8 cellular contexts compared by ENCODE assay signal in the genomic region with DNA sequence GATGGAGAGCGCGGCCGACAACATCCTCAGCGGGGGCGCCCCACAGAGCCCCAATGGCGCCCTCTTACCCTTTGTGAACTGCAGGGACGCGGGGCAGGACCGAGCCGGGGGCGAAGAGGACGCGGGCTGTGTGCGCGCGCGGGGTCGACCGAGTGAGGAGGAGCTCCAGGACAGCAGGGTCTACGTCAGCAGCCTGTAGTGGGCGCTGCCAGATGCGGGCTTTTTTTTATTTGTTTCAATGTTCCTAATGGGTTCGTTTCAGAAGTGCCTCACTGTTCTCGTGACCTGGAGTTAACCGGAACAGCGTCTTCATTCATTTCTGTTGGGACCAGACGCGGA.
DNase-seq lines count a peak whose midpoint lies in the region; ATAC-seq and TF ChIP-seq lines count a peak whose summit lies in the region.

No MANE protein-coding gene starts in this region.

- no peak for TF ChIP-seq POLR2A in body of pancreas (IDR thresholded peaks at IDR 0.05)

- peaks cover 15% of the 10 kb centered on the region for H3K4me1 ChIP-seq in body of pancreas
- H3K4me1 ChIP-seq in mucosa of descending colon (ENCODE audit: low read depth) = peaks cover 5% of the 10 kb centered on the region

- TF ChIP-seq CTCF in body of pancreas (IDR thresholded peaks at IDR 0.05) = no peak
- TF ChIP-seq CTCF in mucosa of descending colon (IDR thresholded peaks at IDR 0.05) = no peak
- no peak for TF ChIP-seq CTCF in GM13977 (IDR thresholded peaks at IDR 0.05; ENCODE audit: extremely low read depth, insufficient read depth, missing control alignments)

- WGBS in body of pancreas, 2 donors = 7% methylated on average over 28 of the region's 28 CpGs; no CpG with 5 or more reads in 1 of the 2 donors

- H3K27me3 Mint-ChIP-seq in stimulated activated naive CD8-positive, alpha-beta T cell treated with anti-CD3 and anti-CD28 coated beads, Interleukin-15, Interleukin-2, amounts not matched to agents 100 ng/mL and 50 ng/mL, for 24 hours = no peaks in the 10 kb centered on the region

- intact Hi-C loops in body of pancreas (cut with DNase I) (no loop called here), mucosa of descending colon (cut with DNase I, micrococcal nuclease) (no loop called here)

- H3K9me3 ChIP-seq in body of pancreas = no peaks in the 10 kb centered on the region
- H3K9me3 ChIP-seq in mucosa of descending colon = no peaks in the 10 kb centered on the region

- peak overlapping the region; percentile 85 for H3K27ac Mint-ChIP-seq in stimulated activated naive CD8-positive, alpha-beta T cell treated with anti-CD3 and anti-CD28 coated beads, Interleukin-15, Interleukin-2, amounts not matched to agents 100 ng/mL and 50 ng/mL, for 24 hours

- H3K4me3 ChIP-seq in body of pancreas (peak overlapping the region in 1 of 2 donors; percentile 21), mucosa of descending colon (peak overlapping the region; percentile 17)

- H3K36me3 ChIP-seq in body of pancreas (replicated peaks in 1 of 2; ENCODE audit: insufficient read depth in 1 of 2, low read depth in 2 of 2) (no peaks in the 10 kb centered on the region), mucosa of descending colon (ENCODE audit: low read depth) (no peaks in the 10 kb centered on the region)

- no peaks in the 10 kb centered on the region for H3K36me3 Mint-ChIP-seq in stimulated activated naive CD8-positive, alpha-beta T cell treated with anti-CD3 and anti-CD28 coated beads, Interleukin-15, Interleukin-2, amounts not matched to agents 100 ng/mL and 50 ng/mL, for 24 hours (ENCODE audit: low read depth)

- no peak overlapping the region for H3K27ac ChIP-seq in body of pancreas

- in situ Hi-C loops in GM13977 (cut with MboI; ENCODE audit: low pct_unique_long_range_greater_than_20kb, low sequenced_read_pairs, unreplicated experiment) = no loop called here

- peak; percentile 35 for ATAC-seq in HG02938 (IDR thresholded peaks at IDR 0.05; ENCODE audit: unreplicated experiment)
- peak; percentile 24 for ATAC-seq in body of pancreas
- ATAC-seq in mucosa of descending colon = peak; percentile 65
- no peak for ATAC-seq in HG03565 (IDR thresholded peaks at IDR 0.05; ENCODE audit: unreplicated experiment)

- H3K27me3 ChIP-seq in body of pancreas = no peaks in the 10 kb centered on the region

- DNase-seq in DMS153 treated with DMSO at 0.1 percent for 48 hours (lab: John Stamatoyannopoulos, UW; ENCODE audit: unreplicated experiment) (peak; percentile 37), T follicular helper cell (ENCODE audit: low read depth) (peak; percentile 31), body of pancreas (peak in 2 of 4 donors; percentile 25 to 41), mucosa of descending colon (peak; percentile 48 to 70 (median 56)), GM13977 (ENCODE audit: low spot score) (no peak)

- H3K4me3 Mint-ChIP-seq in stimulated activated naive CD8-positive, alpha-beta T cell treated with anti-CD3 and anti-CD28 coated beads, Interleukin-15, Interleukin-2, amounts not matched to agents 100 ng/mL and 50 ng/mL, for 24 hours = peak overlapping the region; percentile 84

- H3K9me3 Mint-ChIP-seq in stimulated activated naive CD8-positive, alpha-beta T cell treated with anti-CD3 and anti-CD28 coated beads, Interleukin-15, Interleukin-2, amounts not matched to agents 100 ng/mL and 50 ng/mL, for 24 hours = no peaks in the 10 kb centered on the region

- H3K4me1 Mint-ChIP-seq in stimulated activated naive CD8-positive, alpha-beta T cell treated with anti-CD3 and anti-CD28 coated beads, Interleukin-15, Interleukin-2, amounts not matched to agents 100 ng/mL and 50 ng/mL, for 24 hours (ENCODE audit: low read depth) = peaks cover 34% of the 10 kb centered on the region
